In genomic region chr6:101921829-101922450, GRCh38 we compare ENCODE assay signal across 21 cellular contexts.
DNase-seq lines count a peak whose midpoint lies in the region; ATAC-seq, FAIRE-seq and TF ChIP-seq lines count a peak whose summit lies in the region.
"Had no signal": no experiment of that assay in that cellular context is flagged by ENCODE, and none has a peak within 500 bp of the region (broad histone marks: within the 10 kb centered on the region; RNA-seq: fewer than 3 reads in every experiment).

No MANE protein-coding gene starts in this region.

- H3K27me3 ChIP-seq in A673 (replicated peaks; ENCODE audit: insufficient read depth, low read depth, low read length, poor library complexity) (no peaks in the 10 kb centered on the region), K562 (ENCODE audit: control insufficient read depth in 2 of 2, insufficient read depth in 2 of 2, low read length in 2 of 2) (no peaks in the 10 kb centered on the region)
- H3K27me3 ChIP-seq: BLaER1 treated with 17β-estradiol and CSF1 and Interleukin-3, amounts not matched to agents 10 nM and 100 nM had no signal

- H3K9me3 Mint-ChIP-seq in progenitor cell of endocrine pancreas (ENCODE audit: low read depth) = no peaks in the 10 kb centered on the region
- H3K9me3 Mint-ChIP-seq: CD4-positive, alpha-beta T cell; CD8-positive, alpha-beta T cell had no signal

- H3K4me1 ChIP-seq in A673 (ENCODE audit: insufficient read depth, low read length, poor library complexity, severe bottlenecking) (peaks cover 90% of the 10 kb centered on the region), HEK293 (ENCODE audit: control insufficient read depth, insufficient read depth, low read length) (no peaks in the 10 kb centered on the region), K562 (replicated peaks in 1 of 2; ENCODE audit: control insufficient read depth in 2 of 2, insufficient read depth in 2 of 2, low read length in 2 of 2) (no peaks in the 10 kb centered on the region)
- H3K4me1 ChIP-seq: BLaER1 treated with 17β-estradiol and CSF1 and Interleukin-3, amounts not matched to agents 10 nM and 100 nM; Caco-2 had no signal

- TF ChIP-seq EP300 in K562 (IDR thresholded peaks at IDR 0.05; ENCODE audit: low read length) = no peak

- POLR2A ChIA-PET in A673 (lab: Charles Lee; ENCODE audit: low non-redundant PET) = interaction anchor here (0.6 to 0.9 kb wide), 2 partner anchors 10 to 15 kb away, joined by 3 to 4 read pairs; no protein-coding TSS in a partner anchor
- POLR2A ChIA-PET in HEK293 (lab: Yijun Ruan, JAX) = no interaction called here
- POLR2A ChIA-PET in K562 (lab: Yijun Ruan, JAX) = no interaction called here

- no peak for TF ChIP-seq POLR2A in K562 (conservative IDR thresholded peaks at IDR 0.05)

- CTCF ChIA-PET in A673 (lab: Charles Lee) (no interaction called here), HEK293 (lab: Yijun Ruan, JAX) (no interaction called here), K562 (lab: Yijun Ruan, JAX; ENCODE audit: low intra/inter-chr PET ratio) (no interaction called here)

- intact Hi-C loops in A673 (cut with micrococcal nuclease; ENCODE audit: unreplicated experiment) (loop anchor here (1.0 to 5.0 kb wide), 4 partner anchors 129 to 813 kb away; no protein-coding TSS in a partner anchor), K562 (cut with micrococcal nuclease) (no loop called here)

- no peak overlapping the region for H2AFZ ChIP-seq in K562 (ENCODE audit: low read depth, low read length)

- in situ Hi-C loops in K562 (cut with MboI) = no loop called here

- no peaks in the 10 kb centered on the region for H3K79me2 ChIP-seq in K562 (ENCODE audit: control insufficient read depth, insufficient read depth, low read length)

- H3K4me3 Mint-ChIP-seq in progenitor cell of endocrine pancreas (ENCODE audit: low read depth) = no peak overlapping the region
- H3K4me3 Mint-ChIP-seq: B cell; CD4-positive, alpha-beta T cell; CD8-positive, alpha-beta T cell had no signal

- H3K4me3 ChIP-seq in A673 (ENCODE audit: low read depth, low read length, poor library complexity, severe bottlenecking) (no peak overlapping the region), HEK293 (ENCODE audit: low read depth, low read length) (no peak overlapping the region), K562 (no peak overlapping the region)
- H3K4me3 ChIP-seq: BLaER1 treated with 17β-estradiol and CSF1 and Interleukin-3, amounts not matched to agents 10 nM and 100 nM had no signal

- H3K9me3 ChIP-seq in A673 (ENCODE audit: low read depth, low read length, poor library complexity, severe bottlenecking) (no peaks in the 10 kb centered on the region), HEK293 (ENCODE audit: control insufficient read depth, insufficient read depth, low read depth, low read length) (no peaks in the 10 kb centered on the region), K562 (replicated peaks; ENCODE audit: control insufficient read depth, insufficient read depth, low read depth, low read length) (no peaks in the 10 kb centered on the region; the same call in 1 of the 2 replicates)
- H3K9me3 ChIP-seq: BLaER1 treated with 17β-estradiol and CSF1 and Interleukin-3, amounts not matched to agents 10 nM and 100 nM; Caco-2 had no signal

- no peaks in the 10 kb centered on the region for H3K4me1 Mint-ChIP-seq in progenitor cell of endocrine pancreas (ENCODE audit: low read depth)
- H3K4me1 Mint-ChIP-seq: B cell had no signal

- H3K27ac ChIP-seq in A673 (ENCODE audit: low read depth, low read length, poor library complexity, severe bottlenecking) = peak overlapping the region; percentile 96
- H3K27ac ChIP-seq in HEK293 (ENCODE audit: extremely low read depth, low read depth, low read length) = no peak overlapping the region
- H3K27ac ChIP-seq in K562 (ENCODE audit: extremely low read depth, low read depth, low read length) = no peak overlapping the region
- H3K27ac ChIP-seq: BLaER1 treated with 17β-estradiol and CSF1 and Interleukin-3, amounts not matched to agents 10 nM and 100 nM; C4-2B had no signal

- no peaks in the 10 kb centered on the region for H3K27me3 Mint-ChIP-seq in progenitor cell of endocrine pancreas
- H3K27me3 Mint-ChIP-seq: B cell; CD4-positive, alpha-beta T cell had no signal

- no peak for FAIRE-seq in K562 (lab: Jason Lieb, UNC)
- FAIRE-seq: A204.1, D721Med, G401.6, GM12891, GM19239 had no signal

- peak; percentile 87 for DNase-seq in A673 (ENCODE audit: low spot score)
- no peak for DNase-seq in K562 (ENCODE audit: extremely low read depth in 1 of 4, low spot score in 3 of 4)
- DNase-seq in progenitor cell of endocrine pancreas (ENCODE audit: low spot score, unreplicated experiment) = no peak
- DNase-seq in NAMALWA (ENCODE audit: low spot score) = no peak
- DNase-seq: 8988T; AML-193; Caco-2; Calu3; CD4-positive, alpha-beta T cell; CD8-positive, alpha-beta T cell; DMS79 treated with DMSO at 0.1 percent for 48 hours; GF-D8 had no signal

- H3K36me3 ChIP-seq in A673 (ENCODE audit: insufficient read depth, low read length, poor library complexity, severe bottlenecking) (no peaks in the 10 kb centered on the region), HEK293 (ENCODE audit: control insufficient read depth in 2 of 2, insufficient read depth in 1 of 2, low read length in 2 of 2) (no peaks in the 10 kb centered on the region), K562 (ENCODE audit: control insufficient read depth, insufficient read depth, low read length) (no peaks in the 10 kb centered on the region)
- H3K36me3 ChIP-seq: BLaER1 treated with 17β-estradiol and CSF1 and Interleukin-3, amounts not matched to agents 10 nM and 100 nM had no signal

- no peaks in the 10 kb centered on the region for H3K9me1 ChIP-seq in K562 (ENCODE audit: control insufficient read depth, insufficient read depth, low read length)

- H3K9ac ChIP-seq in K562 (ENCODE audit: insufficient read depth in 1 of 2, low read depth in 2 of 2, low read length in 2 of 2) = no peak overlapping the region
- H3K9ac ChIP-seq: BLaER1 treated with 17β-estradiol and CSF1 and Interleukin-3, amounts not matched to agents 10 nM and 100 nM had no signal

- H3K27ac Mint-ChIP-seq in progenitor cell of endocrine pancreas = no peak overlapping the region
- H3K27ac Mint-ChIP-seq: B cell; CD4-positive, alpha-beta T cell; CD8-positive, alpha-beta T cell had no signal

- WGBS in K562 (ENCODE audit: insufficient coverage, low coverage, missing lambda C conversion rate) = 0% methylated on average over 1 of the region's 1 CpG

- H3K4me2 ChIP-seq in K562 (ENCODE audit: insufficient read depth, low read length) = no peak overlapping the region
- H3K4me2 ChIP-seq: BLaER1 treated with 17β-estradiol and CSF1 and Interleukin-3, amounts not matched to agents 10 nM and 100 nM had no signal

- TF ChIP-seq CTCF in A673 (conservative IDR thresholded peaks at IDR 0.05; ENCODE audit: low read depth, low read length) = no peak
- TF ChIP-seq CTCF in HEK293 (tag by site-specific recombination; IDR thresholded peaks at IDR 0.05) = no peak
- TF ChIP-seq CTCF in K562 (IDR thresholded peaks at IDR 0.05 in 2 of 3, conservative IDR thresholded peaks at IDR 0.05 in 1 of 3; ENCODE audit: insufficient read depth in 2 of 3, low read depth in 1 of 3, low read length in 3 of 3) = no peak
- no peak for TF ChIP-seq CTCF in progenitor cell of endocrine pancreas (IDR thresholded peaks at IDR 0.05; ENCODE audit: unreplicated experiment)

- H3K36me3 Mint-ChIP-seq in progenitor cell of endocrine pancreas (ENCODE audit: insufficient read depth) = no peaks in the 10 kb centered on the region
- H3K36me3 Mint-ChIP-seq: CD8-positive, alpha-beta T cell had no signal

- no peaks in the 10 kb centered on the region for H4K20me1 ChIP-seq in K562 (replicated peaks; ENCODE audit: control insufficient read depth, insufficient read depth, low read length)
- H4K20me1 ChIP-seq: BLaER1 treated with 17β-estradiol and CSF1 and Interleukin-3, amounts not matched to agents 10 nM and 100 nM had no signal

- BruUV-seq in A673 (replicated peaks; lab: Mats Ljungman, UMichigan) (no TSS peak), K562 (replicated peaks; lab: Mats Ljungman, UMichigan) (no TSS peak)

- no peak for TF ChIP-seq RAD21 in K562 (CRISPR knock-in tag; conservative IDR thresholded peaks at IDR 0.05 in 1 of 2, IDR thresholded peaks at IDR 0.05 in 1 of 2)

- no peak for ATAC-seq in K562
- ATAC-seq: CD8-positive, alpha-beta T cell had no signal

TF ChIP-seq in HEK293, 187 proteins besides CTCF, POLR2A, EP300 and RAD21:
- TF ChIP-seq ZNF366 (tag by site-specific recombination; conservative IDR thresholded peaks at IDR 0.05) (peak; percentile 31; the same call in 1 of the 2 replicates), ZNF843 (tag by site-specific recombination; IDR thresholded peaks at IDR 0.05) (no peak)
TF ChIP-seq in HEK293: peak in this region for 1.

TF ChIP-seq in K562, 482 proteins besides CTCF, POLR2A, EP300 and RAD21:
- TF ChIP-seq HLTF (IDR thresholded peaks at IDR 0.05) (no peak), ZNF707 (CRISPR knock-in tag; conservative IDR thresholded peaks at IDR 0.05) (no peak), PCBP2 (IDR thresholded peaks at IDR 0.05; ENCODE audit: low read depth, low read length, poor library complexity, severe bottlenecking) (peak; percentile 33), ZNF507 (tag; conservative IDR thresholded peaks at IDR 0.05) (no peak), MEF2D (tag; conservative IDR thresholded peaks at IDR 0.05; ENCODE audit: low read depth) (no peak), LCOR (CRISPR knock-in tag; IDR thresholded peaks at IDR 0.05) (no peak)
